ENCODE assay signal across 16 cellular contexts in the genomic region with DNA sequence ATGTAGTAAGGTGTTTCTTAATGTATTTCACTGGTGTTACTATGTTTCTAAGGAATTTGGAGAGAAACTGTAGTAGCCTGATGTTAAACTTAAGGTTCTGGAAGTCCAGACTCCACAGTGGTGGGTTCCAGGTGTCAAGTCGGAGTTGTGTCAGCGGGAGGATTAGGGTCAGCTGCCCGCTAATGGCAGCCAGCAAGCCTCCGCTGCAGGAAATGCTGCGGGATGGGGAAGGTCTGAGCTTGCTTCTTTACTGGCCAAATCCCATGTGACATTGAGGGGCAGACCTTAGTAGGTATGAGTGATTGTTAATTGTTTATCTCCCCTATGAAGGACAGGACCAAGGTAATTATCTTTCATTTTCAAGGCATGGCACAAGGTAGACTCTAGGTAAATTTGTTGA.
"Had no signal": no experiment of that assay in that cellular context is flagged by ENCODE, and none has a peak within 500 bp of the region (broad histone marks: within the 10 kb centered on the region; RNA-seq: fewer than 3 reads in every experiment).

No MANE protein-coding gene starts in this region.

- H3K36me3 ChIP-seq: thoracic aorta had no signal

- ATAC-seq: activated T-helper 17 cell treated with anti-CD3 and anti-CD28 coated beads, Interleukin-2, amount 50 U/mL, for 72 hours; effector memory CD8-positive, alpha-beta T cell; left lobe of liver; natural killer cell; stimulated activated naive CD8-positive, alpha-beta T cell treated with anti-CD3 and anti-CD28 coated beads, Interleukin-15, amount 100 ng/mL, for 72 hours had no signal

- DNase-seq: activated CD4-positive, alpha-beta T cell treated with anti-CD3 and anti-CD28 coated beads, Interleukin-2, amount 10 ng/mL, durations not matched to agents 7 days and 5 days; activated CD4-positive, CD25-positive, alpha-beta regulatory T cell; activated CD8-positive, alpha-beta memory T cell treated with anti-CD3 and anti-CD28 coated beads for 24 hours; activated naive CD4-positive, alpha-beta T cell treated with anti-CD3 and anti-CD28 coated beads for 36 hours; activated T-cell treated with anti-CD3 and anti-CD28 coated beads for 4 hours; central memory CD4-positive, alpha-beta T cell; cortex of kidney; effector memory CD8-positive, alpha-beta T cell; islet precursor cell; natural killer cell; stimulated activated CD4-positive, alpha-beta T cell treated with anti-CD3 and anti-CD28 coated beads, Interleukin-4, amount 100 ng/mL, for 1 hour; stimulated activated CD8-positive, alpha-beta memory T cell treated with anti-CD3 and anti-CD28 coated beads, Interleukin-4, amount 100 ng/mL, for 48 hours; stimulated activated naive CD8-positive, alpha-beta T cell treated with anti-CD3 and anti-CD28 coated beads, Interleukin-15, amount 100 ng/mL, for 72 hours had no signal

- H3K9me3 ChIP-seq: thoracic aorta had no signal
